ENCODE assay signal across 8 cellular contexts in genomic region chr22:37260939-37261338, GRCh38. TPM values are rescaled to one million over a fixed set of nuclear protein-coding genes. Genes with fewer than 3 reads are reported as not detected.
DNase-seq lines count a peak whose midpoint lies in the region; ATAC-seq and TF ChIP-seq lines count a peak whose summit lies in the region.

No MANE protein-coding gene starts in this region.

- DNase-seq in Caki2 (ENCODE audit: low read depth) (peak; percentile 31), HS-27A (ENCODE audit: low read depth) (peak; percentile 8), RWPE2 (ENCODE audit: low spot score) (peak; percentile 52), left ventricle myocardium inferior (peak; percentile 55)
- peak in 1 of 2 donors; percentile 66 for DNase-seq in activated naive CD4-positive, alpha-beta T cell treated with anti-CD3 and anti-CD28 coated beads, Interleukin-2, amount 50 U/mL, for 72 hours (ENCODE audit: low spot score in 2 of 2)

- H3K36me3 Mint-ChIP-seq in activated naive CD4-positive, alpha-beta T cell treated with anti-CD3 and anti-CD28 coated beads, Interleukin-2, amount 50 U/mL, for 72 hours: peaks cover 0 to 9% of the 10 kb centered on the region in 2 donors

- no peaks in the 10 kb centered on the region for H3K4me1 ChIP-seq in RWPE2 (ENCODE audit: insufficient read depth, poor library complexity, severe bottlenecking)
- peaks cover 9% of the 10 kb centered on the region for H3K4me1 ChIP-seq in left ventricle myocardium inferior
- H3K4me1 ChIP-seq in skeletal muscle satellite cell (ENCODE audit: control insufficient read depth, insufficient read depth, low read length): no peaks in the 10 kb centered on the region

- H3K27ac ChIP-seq in RWPE2 (ENCODE audit: poor library complexity, severe bottlenecking): no peak overlapping the region
- H3K27ac ChIP-seq in left ventricle myocardium inferior (replicated peaks): no peak overlapping the region

- TF ChIP-seq CTCF in RWPE2 (IDR thresholded peaks at IDR 0.05; ENCODE audit: poor library complexity, severe bottlenecking) (peak; percentile 90), left ventricle myocardium inferior (IDR thresholded peaks at IDR 0.05; ENCODE audit: borderline replicate concordance) (peak; percentile 92)

- no peaks in the 10 kb centered on the region for H3K27me3 ChIP-seq in RWPE2 (ENCODE audit: insufficient read depth, poor library complexity, severe bottlenecking)
- peaks cover 99% of the 10 kb centered on the region for H3K27me3 ChIP-seq in left ventricle myocardium inferior (ENCODE audit: low read depth)
- peaks cover 63% of the 10 kb centered on the region for H3K27me3 ChIP-seq in skeletal muscle satellite cell (ENCODE audit: control insufficient read depth, insufficient read depth, low read length)

- H3K36me3 ChIP-seq in RWPE2 (ENCODE audit: low read depth) (no peaks in the 10 kb centered on the region), left ventricle myocardium inferior (no peaks in the 10 kb centered on the region), skeletal muscle satellite cell (ENCODE audit: insufficient read depth, low read length) (no peaks in the 10 kb centered on the region)

- no peak overlapping the region for H3K27ac Mint-ChIP-seq in activated naive CD4-positive, alpha-beta T cell treated with anti-CD3 and anti-CD28 coated beads, Interleukin-2, amount 50 U/mL, for 72 hours

- intact Hi-C loops in left ventricle myocardium inferior (cut with micrococcal nuclease): no loop called here

- H3K9me3 Mint-ChIP-seq in activated naive CD4-positive, alpha-beta T cell treated with anti-CD3 and anti-CD28 coated beads, Interleukin-2, amount 50 U/mL, for 72 hours: peaks cover 0 to 4% of the 10 kb centered on the region in 2 donors

- in situ Hi-C loops in Caki2 (cut with HindIII; ENCODE audit: low pct_unique_long_range_greater_than_20kb, low sequenced_read_pairs): no loop called here

- ATAC-seq in RWPE2 (ENCODE audit: low read depth) (peak; percentile 68; the same call in 2 of the 3 replicates), GM18519 (IDR thresholded peaks at IDR 0.05; ENCODE audit: low FRiP score, unreplicated experiment) (no peak), GM21423 (IDR thresholded peaks at IDR 0.05; ENCODE audit: unreplicated experiment) (no peak)
- ATAC-seq in activated naive CD4-positive, alpha-beta T cell treated with anti-CD3 and anti-CD28 coated beads, Interleukin-2, amount 50 U/mL, for 72 hours: peak; percentile 79 to 85

- H3K4me2 ChIP-seq in skeletal muscle satellite cell (ENCODE audit: low read length): peak overlapping the region; percentile 40

- H3K4me3 ChIP-seq in RWPE2 (ENCODE audit: severe bottlenecking) (no peak overlapping the region), left ventricle myocardium inferior (no peak overlapping the region), skeletal muscle satellite cell (ENCODE audit: low read length) (no peak overlapping the region)

- H3K9ac ChIP-seq in skeletal muscle satellite cell (ENCODE audit: low read depth, low read length): no peak overlapping the region

- peaks cover 6% of the 10 kb centered on the region for H3K9me3 ChIP-seq in RWPE2 (ENCODE audit: severe bottlenecking)
- H3K9me3 ChIP-seq in left ventricle myocardium inferior (replicated peaks): peaks cover 17% of the 10 kb centered on the region
- peaks cover 13% of the 10 kb centered on the region for H3K9me3 ChIP-seq in skeletal muscle satellite cell (replicated peaks; ENCODE audit: low read length)

RNA-seq across cellular contexts. Expression of gene RAC2, which starts 16.9 kb away (rescaled TPM):
- 16.2 and 20.6 TPM in 2 replicates for total RNA-seq in Caki2 (2014; rRNA removed; shearing (Covaris generic); ENCODE audit: low replicate concordance)
- total RNA-seq in activated naive CD4-positive, alpha-beta T cell treated with anti-CD3 and anti-CD28 coated beads, Interleukin-2, amount 50 U/mL, for 72 hours: 100 to 1,000 TPM; 655 to 769 TPM
- 1.8 TPM for total RNA-seq in left ventricle myocardium inferior
- total RNA-seq in skeletal muscle satellite cell (2012; rRNA removed): 27.7 and 36.8 TPM in 2 replicates

RNA-seq across cellular contexts. Expression of gene CYTH4, which starts 21.4 kb away (rescaled TPM):
- 0.98 and 1.3 TPM in 2 replicates for total RNA-seq in Caki2 (2014; rRNA removed; shearing (Covaris generic); ENCODE audit: low replicate concordance)
- 10 to 100 TPM; 60.7 to 69.7 TPM for total RNA-seq in activated naive CD4-positive, alpha-beta T cell treated with anti-CD3 and anti-CD28 coated beads, Interleukin-2, amount 50 U/mL, for 72 hours
- 4.8 TPM for total RNA-seq in left ventricle myocardium inferior
- 0.76 and 1.1 TPM in 2 replicates for total RNA-seq in skeletal muscle satellite cell (2012; rRNA removed)

RNA-seq across cellular contexts. Expression of gene SSTR3, which starts 48.7 kb away (rescaled TPM):
- not detected in 2 replicates for total RNA-seq in Caki2 (2014; rRNA removed; shearing (Covaris generic); ENCODE audit: low replicate concordance)
- 10 to 100 TPM in 1 of 2 donors, 1 to 10 TPM in 1; 5.2 to 28.1 TPM for total RNA-seq in activated naive CD4-positive, alpha-beta T cell treated with anti-CD3 and anti-CD28 coated beads, Interleukin-2, amount 50 U/mL, for 72 hours
- total RNA-seq in left ventricle myocardium inferior: not detected
- under 0.01 TPM in 1 of 2 replicates, not detected in the other for total RNA-seq in skeletal muscle satellite cell (2012; rRNA removed)

Comparison
In these comparisons a context has a peak if more than half of its experiments do, and no peak if none do; other contexts are left out.
1. ATAC-seq: peak in RWPE2 (single experiment) and activated naive CD4-positive, alpha-beta T cell treated with anti-CD3 and anti-CD28 coated beads, Interleukin-2, amount 50 U/mL, for 72 hours (2 of 2); none in GM18519 (single experiment) and GM21423 (single experiment).
2. RNA of gene RAC2, which starts 16.9 kb away (total RNA-seq): 655 to 769 TPM in activated naive CD4-positive, alpha-beta T cell treated with anti-CD3 and anti-CD28 coated beads, Interleukin-2, amount 50 U/mL, for 72 hours; 16.2 to 20.6 TPM in Caki2 and 1.8 TPM in left ventricle myocardium inferior (single experiment); every median in the first group is over 10 times any median in the second.
3. RNA of gene CYTH4, which starts 21.4 kb away (total RNA-seq): 60.7 to 69.7 TPM in activated naive CD4-positive, alpha-beta T cell treated with anti-CD3 and anti-CD28 coated beads, Interleukin-2, amount 50 U/mL, for 72 hours; 4.8 TPM in left ventricle myocardium inferior (single experiment) and 0.98 to 1.3 TPM in Caki2; every median in the first group is over 10 times any median in the second.